ENCODE assay signal across 2 cellular contexts in genomic region chr5:137391044-137391443, GRCh38.
DNase-seq lines count a peak whose midpoint lies in the region; ATAC-seq, FAIRE-seq and TF ChIP-seq lines count a peak whose summit lies in the region.
"Not testable (repeated sequence)": the region's sequence is repeated elsewhere in the genome, so short reads cannot be mapped to it uniquely, and the experiment has no call there.

No MANE protein-coding gene starts in this region.

- not testable (repeated sequence) for H3K27ac ChIP-seq in HEK293 (ENCODE audit: extremely low read depth, low read depth, low read length); K562 (ENCODE audit: extremely low read depth, low read depth, low read length)

- not testable (repeated sequence) for BruUV-seq in K562 (replicated peaks; lab: Mats Ljungman, UMichigan)

- H3K79me2 ChIP-seq in K562 (ENCODE audit: control insufficient read depth, insufficient read depth, low read length): not testable (repeated sequence)

- WGBS in K562 (ENCODE audit: insufficient coverage, low coverage, missing lambda C conversion rate): 0% methylated on average over 7 of the region's 7 CpGs

- not testable (repeated sequence) for TF ChIP-seq CTCF in HEK293 (tag by site-specific recombination; IDR thresholded peaks at IDR 0.05); K562 (IDR thresholded peaks at IDR 0.05 in 2 of 3, conservative IDR thresholded peaks at IDR 0.05 in 1 of 3; ENCODE audit: insufficient read depth in 2 of 3, low read depth in 1 of 3, low read length in 3 of 3)

- not testable (repeated sequence) for TF ChIP-seq EP300 in K562 (IDR thresholded peaks at IDR 0.05; ENCODE audit: low read length)

- intact Hi-C loops in K562 (cut with micrococcal nuclease): not testable (repeated sequence)

- FAIRE-seq in K562 (lab: Jason Lieb, UNC): not testable (repeated sequence)

- not testable (repeated sequence) for H3K4me3 ChIP-seq in HEK293 (ENCODE audit: low read depth, low read length); K562

- not testable (repeated sequence) for H3K9ac ChIP-seq in K562 (ENCODE audit: insufficient read depth in 1 of 2, low read depth in 2 of 2, low read length in 2 of 2)

- H2AFZ ChIP-seq in K562 (ENCODE audit: low read depth, low read length): not testable (repeated sequence)

- not testable (repeated sequence) for ATAC-seq in K562

- not testable (repeated sequence) for H3K27me3 ChIP-seq in K562 (ENCODE audit: control insufficient read depth in 2 of 2, insufficient read depth in 2 of 2, low read length in 2 of 2)

- H3K9me3 ChIP-seq in HEK293 (ENCODE audit: control insufficient read depth, insufficient read depth, low read depth, low read length); K562 (replicated peaks; ENCODE audit: control insufficient read depth, insufficient read depth, low read depth, low read length): not testable (repeated sequence)

- not testable (repeated sequence) for H3K4me2 ChIP-seq in K562 (ENCODE audit: insufficient read depth, low read length)

- CTCF ChIA-PET in HEK293 (lab: Yijun Ruan, JAX): interaction anchor here (0.6 to 1.8 kb wide), 2 partner anchors 38 to 71 kb away, joined by 3 to 4 read pairs; no protein-coding TSS in a partner anchor
- CTCF ChIA-PET in K562 (lab: Yijun Ruan, JAX; ENCODE audit: low intra/inter-chr PET ratio): not testable (repeated sequence)

- not testable (repeated sequence) for DNase-seq in K562 (ENCODE audit: extremely low read depth in 1 of 4, low spot score in 3 of 4)

- not testable (repeated sequence) for H4K20me1 ChIP-seq in K562 (replicated peaks; ENCODE audit: control insufficient read depth, insufficient read depth, low read length)

- POLR2A ChIA-PET in HEK293 (lab: Yijun Ruan, JAX); K562 (lab: Yijun Ruan, JAX): not testable (repeated sequence)

- in situ Hi-C loops in K562 (cut with MboI): not testable (repeated sequence)

- not testable (repeated sequence) for TF ChIP-seq RAD21 in K562 (CRISPR knock-in tag; conservative IDR thresholded peaks at IDR 0.05 in 1 of 2, IDR thresholded peaks at IDR 0.05 in 1 of 2)

- H3K36me3 ChIP-seq in HEK293 (ENCODE audit: control insufficient read depth in 2 of 2, insufficient read depth in 1 of 2, low read length in 2 of 2); K562 (ENCODE audit: control insufficient read depth, insufficient read depth, low read length): not testable (repeated sequence)

- not testable (repeated sequence) for H3K9me1 ChIP-seq in K562 (ENCODE audit: control insufficient read depth, insufficient read depth, low read length)

- H3K4me1 ChIP-seq in HEK293 (ENCODE audit: control insufficient read depth, insufficient read depth, low read length); K562 (replicated peaks in 1 of 2; ENCODE audit: control insufficient read depth in 2 of 2, insufficient read depth in 2 of 2, low read length in 2 of 2): not testable (repeated sequence)

- TF ChIP-seq POLR2A in K562 (conservative IDR thresholded peaks at IDR 0.05): not testable (repeated sequence)

TF ChIP-seq in HEK293, 187 proteins besides CTCF, POLR2A, EP300 and RAD21:
- TF ChIP-seq ZNF146 (tag by site-specific recombination; IDR thresholded peaks at IDR 0.05): peak; percentile 69; the same call in 1 of the 2 replicates

TF ChIP-seq in K562, 482 proteins besides CTCF, POLR2A, EP300 and RAD21:
- peak; percentile 63 for TF ChIP-seq ZNF146 (CRISPR knock-in tag; IDR thresholded peaks at IDR 0.05; ENCODE audit: unreplicated experiment)
TF ChIP-seq in K562: peak in this region for 1; not testable (repeated sequence) for 481.
